Comparison of ENCODE assay signal across 27 cellular contexts in the genomic region with DNA sequence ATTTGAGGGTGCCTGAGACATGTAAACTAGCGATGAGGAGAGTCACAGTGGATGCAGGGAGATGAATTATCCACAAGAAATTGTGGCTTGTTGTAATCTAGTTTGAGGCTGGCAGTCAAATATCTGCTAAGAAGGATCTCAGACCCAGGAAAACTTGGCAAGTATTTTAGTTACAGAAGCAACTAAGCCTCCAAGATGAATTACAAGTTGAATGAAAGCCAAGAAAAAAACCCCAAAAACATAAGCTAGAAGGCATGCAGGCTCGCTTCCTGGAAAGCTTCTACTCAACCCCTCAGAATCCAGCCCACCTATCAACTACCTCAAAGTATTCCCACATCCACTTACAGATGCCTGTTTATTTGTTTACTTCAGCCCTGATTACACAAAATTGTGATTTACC.
DNase-seq lines count a peak whose midpoint lies in the region; ATAC-seq, FAIRE-seq and TF ChIP-seq lines count a peak whose summit lies in the region.
"Had no signal": no experiment of that assay in that cellular context is flagged by ENCODE, and none has a peak within 500 bp of the region (broad histone marks: within the 10 kb centered on the region; RNA-seq: fewer than 3 reads in every experiment).

No MANE protein-coding gene starts in this region.

- in situ Hi-C loops in K562 (cut with MboI), result no loop called here

- no peaks in the 10 kb centered on the region for H4K20me1 ChIP-seq in K562 (replicated peaks; ENCODE audit: control insufficient read depth, insufficient read depth, low read length)

- no peak for FAIRE-seq in K562 (lab: Jason Lieb, UNC)
- FAIRE-seq: GM12891, RCC 7860 had no signal

- H3K9me3 ChIP-seq in breast epithelium (peaks cover 0 to 7% of the 10 kb centered on the region in 2 donors), K562 (replicated peaks; ENCODE audit: control insufficient read depth, insufficient read depth, low read depth, low read length) (no peaks in the 10 kb centered on the region)
- H3K9me3 ChIP-seq: adrenal gland, tibial nerve had no signal

- H3K36me3 ChIP-seq in breast epithelium, result no peaks in the 10 kb centered on the region
- H3K36me3 ChIP-seq in K562 (ENCODE audit: control insufficient read depth, insufficient read depth, low read length), result no peaks in the 10 kb centered on the region
- H3K36me3 ChIP-seq: adrenal gland, gastroesophageal sphincter, tibial nerve had no signal

- no peak for TF ChIP-seq CTCF in MCF 10A (IDR thresholded peaks at IDR 0.05; ENCODE audit: unreplicated experiment)
- no peak for TF ChIP-seq CTCF in breast epithelium (IDR thresholded peaks at IDR 0.05)
- no peak for TF ChIP-seq CTCF in K562 (IDR thresholded peaks at IDR 0.05 in 2 of 3, conservative IDR thresholded peaks at IDR 0.05 in 1 of 3; ENCODE audit: insufficient read depth in 2 of 3, low read depth in 1 of 3, low read length in 3 of 3)

- POLR2A ChIA-PET in MCF 10A (lab: Yijun Ruan, JAX), result no interaction called here
- POLR2A ChIA-PET in K562 (lab: Yijun Ruan, JAX), result no interaction called here

- H3K79me2 ChIP-seq in K562 (ENCODE audit: control insufficient read depth, insufficient read depth, low read length), result no peaks in the 10 kb centered on the region

- peak overlapping the region; percentile 9; the same call in 1 of the 2 replicates for H2AFZ ChIP-seq in K562 (ENCODE audit: low read depth, low read length)

- peaks cover 38% of the 10 kb centered on the region for H3K4me1 Mint-ChIP-seq in MCF 10A (ENCODE audit: insufficient read depth, unreplicated experiment)
- H3K4me1 Mint-ChIP-seq: activated CD4-positive, alpha-beta memory T cell treated with anti-CD3 and anti-CD28 coated beads, Interleukin-2, amount 10 ng/mL, durations not matched to agents 7 days and 5 days had no signal

- H3K27me3 ChIP-seq in breast epithelium (no peaks in the 10 kb centered on the region), K562 (ENCODE audit: control insufficient read depth in 2 of 2, insufficient read depth in 2 of 2, low read length in 2 of 2) (no peaks in the 10 kb centered on the region)
- H3K27me3 ChIP-seq: adrenal gland, gastroesophageal sphincter, tibial nerve had no signal

- no peak for TF ChIP-seq EP300 in K562 (IDR thresholded peaks at IDR 0.05; ENCODE audit: low read length)

- H3K4me3 ChIP-seq in breast epithelium (no peak overlapping the region), K562 (no peak overlapping the region)
- H3K4me3 ChIP-seq: adrenal gland, gastroesophageal sphincter, tibial nerve had no signal

- intact Hi-C loops in MCF 10A (cut with micrococcal nuclease), result no loop called here
- intact Hi-C loops in breast epithelium (cut with DNase I; ENCODE audit: low total_unique reads), result no loop called here
- intact Hi-C loops in K562 (cut with micrococcal nuclease), result no loop called here

- H3K4me2 ChIP-seq in K562 (ENCODE audit: insufficient read depth, low read length), result no peak overlapping the region

- no peak overlapping the region for H3K27ac ChIP-seq in breast epithelium
- no peak overlapping the region for H3K27ac ChIP-seq in K562 (ENCODE audit: extremely low read depth, low read depth, low read length)
- H3K27ac ChIP-seq: 22Rv1, adrenal gland, gastroesophageal sphincter, tibial nerve had no signal

- no peak for TF ChIP-seq POLR2A in breast epithelium (IDR thresholded peaks at IDR 0.05)
- no peak for TF ChIP-seq POLR2A in K562 (conservative IDR thresholded peaks at IDR 0.05)

- CTCF ChIA-PET in MCF 10A (lab: Yijun Ruan, JAX) (no interaction called here), K562 (lab: Yijun Ruan, JAX; ENCODE audit: low intra/inter-chr PET ratio) (no interaction called here)

- no peaks in the 10 kb centered on the region for H3K36me3 Mint-ChIP-seq in MCF 10A (ENCODE audit: insufficient read depth, unreplicated experiment)

- H3K9me3 Mint-ChIP-seq in MCF 10A (ENCODE audit: unreplicated experiment), result no peaks in the 10 kb centered on the region
- H3K9me3 Mint-ChIP-seq: T-helper 2 cell treated with Interferon-gamma antibody and Interleukin-4, amounts not matched to agents 5 μg/mL and 100 μg/mL, for 36 hours had no signal

- no peaks in the 10 kb centered on the region for H3K4me1 ChIP-seq in breast epithelium
- H3K4me1 ChIP-seq in K562 (replicated peaks in 1 of 2; ENCODE audit: control insufficient read depth in 2 of 2, insufficient read depth in 2 of 2, low read length in 2 of 2), result no peaks in the 10 kb centered on the region
- H3K4me1 ChIP-seq: adrenal gland, gastroesophageal sphincter, tibial nerve had no signal

- H3K9ac ChIP-seq in K562 (ENCODE audit: insufficient read depth in 1 of 2, low read depth in 2 of 2, low read length in 2 of 2), result no peak overlapping the region

- H3K27ac Mint-ChIP-seq in MCF 10A (ENCODE audit: low read depth, unreplicated experiment), result peak overlapping the region; percentile 92
- H3K27ac Mint-ChIP-seq: activated CD4-positive, alpha-beta memory T cell treated with anti-CD3 and anti-CD28 coated beads, Interleukin-2, amount 10 ng/mL, durations not matched to agents 7 days and 5 days; stimulated activated naive CD8-positive, alpha-beta T cell treated with anti-CD3 and anti-CD28 coated beads, Interleukin-15, Interleukin-2, amounts not matched to agents 100 ng/mL and 50 ng/mL, for 24 hours; T-helper 2 cell treated with Interferon-gamma antibody and Interleukin-4, amounts not matched to agents 5 μg/mL and 100 μg/mL, for 36 hours had no signal

- WGBS in K562 (ENCODE audit: insufficient coverage, low coverage, missing lambda C conversion rate), result 11% methylated on average over 2 of the region's 2 CpGs

- no peak for TF ChIP-seq RAD21 in K562 (CRISPR knock-in tag; conservative IDR thresholded peaks at IDR 0.05 in 1 of 2, IDR thresholded peaks at IDR 0.05 in 1 of 2)

- no peak overlapping the region for H3K4me3 Mint-ChIP-seq in MCF 10A (ENCODE audit: unreplicated experiment)
- H3K4me3 Mint-ChIP-seq: activated CD4-positive, alpha-beta memory T cell treated with anti-CD3 and anti-CD28 coated beads, Interleukin-2, amount 10 ng/mL, durations not matched to agents 7 days and 5 days; stimulated activated naive CD8-positive, alpha-beta T cell treated with anti-CD3 and anti-CD28 coated beads, Interleukin-15, Interleukin-2, amounts not matched to agents 100 ng/mL and 50 ng/mL, for 24 hours; T-helper 2 cell treated with Interferon-gamma antibody and Interleukin-4, amounts not matched to agents 5 μg/mL and 100 μg/mL, for 36 hours had no signal

- H3K9me1 ChIP-seq in K562 (ENCODE audit: control insufficient read depth, insufficient read depth, low read length), result no peaks in the 10 kb centered on the region

- no peaks in the 10 kb centered on the region for H3K27me3 Mint-ChIP-seq in MCF 10A (ENCODE audit: insufficient read depth, unreplicated experiment)
- H3K27me3 Mint-ChIP-seq: activated CD4-positive, alpha-beta memory T cell treated with anti-CD3 and anti-CD28 coated beads, Interleukin-2, amount 10 ng/mL, durations not matched to agents 7 days and 5 days; stimulated activated naive CD8-positive, alpha-beta T cell treated with anti-CD3 and anti-CD28 coated beads, Interleukin-15, Interleukin-2, amounts not matched to agents 100 ng/mL and 50 ng/mL, for 24 hours had no signal

- DNase-seq in MCF 10A (ENCODE audit: unreplicated experiment) (peak; percentile 26), breast epithelium (ENCODE audit: low spot score in 2 of 2) (no peak), K562 (ENCODE audit: extremely low read depth in 1 of 4, low spot score in 3 of 4) (no peak), glomerular visceral epithelial cell (ENCODE audit: extremely low spot score) (peak; percentile 11), pons (ENCODE audit: low spot score) (no peak)
- no peak for DNase-seq in activated T-cell treated with anti-CD3 and anti-CD28 coated beads, Interleukin-2, amount 50 U/mL, for 48 hours
- DNase-seq: activated CD4-positive, alpha-beta memory T cell treated with anti-CD3 and anti-CD28 coated beads, Interleukin-2, amount 10 ng/mL, durations not matched to agents 7 days and 5 days; activated gamma-delta T cell treated with Interleukin-2 at 50 U/mL for 16 hours; activated T-cell treated with anti-CD3 and anti-CD28 coated beads for 4 hours; adrenal gland; central memory CD4-positive, alpha-beta T cell; COR-L47; DND-41; Kasumi-1; NCI-H1105; NCI-H2081 treated with DMSO at 0.1 percent for 48 hours; NCI-H510A; NK-92 treated with Interleukin-12 subunit alpha and Interleukin-12 subunit beta, amount 100 ng/mL, for 24 hours had no signal

- no peak for ATAC-seq in K562
- no peak for ATAC-seq in GM21529 (IDR thresholded peaks at IDR 0.05; ENCODE audit: unreplicated experiment)
- no peak for ATAC-seq in GM21576 (IDR thresholded peaks at IDR 0.05; ENCODE audit: unreplicated experiment)
- ATAC-seq: gastroesophageal sphincter had no signal

- BruUV-seq in MCF 10A (replicated peaks; lab: Mats Ljungman, UMichigan) (no TSS peak), K562 (replicated peaks; lab: Mats Ljungman, UMichigan) (no TSS peak)

TF ChIP-seq in K562, 482 proteins besides CTCF, POLR2A, EP300 and RAD21 (continues in another document):
- TF ChIP-seq THRAP3 (IDR thresholded peaks at IDR 0.05; ENCODE audit: borderline replicate concordance) (no peak), ZNF57 (CRISPR knock-in tag; IDR thresholded peaks at IDR 0.05) (no peak), NCOA4 (IDR thresholded peaks at IDR 0.05; ENCODE audit: partially characterized antibody) (no peak), TAF9B (IDR thresholded peaks at IDR 0.05; ENCODE audit: partially characterized antibody) (no peak), TCF7 (IDR thresholded peaks at IDR 0.05; ENCODE audit: borderline replicate concordance) (no peak), ARNT (IDR thresholded peaks at IDR 0.05) (no peak), RBM25 (IDR thresholded peaks at IDR 0.05; ENCODE audit: low read depth, low read length, severe bottlenecking) (no peak), HMG20B (CRISPR knock-in tag; IDR thresholded peaks at IDR 0.05) (no peak), PHF21A (IDR thresholded peaks at IDR 0.05; ENCODE audit: borderline replicate concordance, low read depth) (no peak), RBM34 (IDR thresholded peaks at IDR 0.05; ENCODE audit: borderline replicate concordance, insufficient read depth, low read length) (no peak), ZNF586 (CRISPR knock-in tag; conservative IDR thresholded peaks at IDR 0.05) (no peak), GABPA (tag; conservative IDR thresholded peaks at IDR 0.05; ENCODE audit: low read depth) (no peak)
- TF ChIP-seq, protein P1, sequence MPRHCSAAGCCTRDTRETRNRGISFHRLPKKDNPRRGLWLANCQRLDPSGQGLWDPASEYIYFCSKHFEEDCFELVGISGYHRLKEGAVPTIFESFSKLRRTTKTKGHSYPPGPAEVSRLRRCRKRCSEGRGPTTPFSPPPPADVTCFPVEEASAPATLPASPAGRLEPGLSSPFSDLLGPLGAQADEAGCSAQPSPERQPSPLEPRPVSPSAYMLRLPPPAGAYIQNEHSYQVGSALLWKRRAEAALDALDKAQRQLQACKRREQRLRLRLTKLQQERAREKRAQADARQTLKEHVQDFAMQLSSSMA (CRISPR knock-in tag; IDR thresholded peaks at IDR 0.05), result no peak

Comparison
In these comparisons a context has a peak if more than half of its experiments do, and no peak if none do; other contexts are left out.
1. DNase-seq: peak in MCF 10A (single experiment) and glomerular visceral epithelial cell (single experiment); none in breast epithelium (0 of 2), K562 (0 of 4), activated T-cell treated with anti-CD3 and anti-CD28 coated beads, Interleukin-2, amount 50 U/mL, for 48 hours (0 of 2) and pons (single experiment).